In the genomic region with DNA sequence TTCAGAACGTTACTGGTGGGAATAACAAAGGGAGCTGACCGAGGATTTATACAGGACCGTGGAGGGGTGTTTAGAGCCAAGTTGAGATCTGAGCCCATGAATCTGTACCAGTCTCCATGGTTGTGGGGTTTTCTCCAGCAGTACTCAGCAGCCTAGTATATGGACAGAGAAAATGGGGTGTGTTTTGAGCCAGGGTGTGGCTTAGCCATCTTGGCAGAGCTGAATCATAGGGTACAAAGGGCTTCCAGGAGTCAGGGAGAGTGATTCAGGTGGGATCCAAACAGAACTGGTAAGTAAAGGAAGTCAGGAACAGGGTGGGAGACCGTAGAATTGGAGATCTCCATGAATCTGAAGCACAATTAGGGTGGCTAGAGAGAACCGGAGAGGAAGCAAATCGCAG, we compare ENCODE assay signal across 1 cellular context.
TF ChIP-seq lines count a peak whose summit lies in the region.

No MANE protein-coding gene starts in this region.

TF ChIP-seq in HCT116, 20 proteins besides CTCF, POLR2A, EP300 and RAD21 (continued from another document):
- no peak for TF ChIP-seq EZH2 (IDR thresholded peaks at IDR 0.05)
- no peak for TF ChIP-seq ELF1 (IDR thresholded peaks at IDR 0.05; ENCODE audit: borderline replicate concordance, low read depth)
- no peak for TF ChIP-seq EZH2phosphoT487 (IDR thresholded peaks at IDR 0.05; ENCODE audit: borderline replicate concordance)
- TF ChIP-seq YY1 (IDR thresholded peaks at IDR 0.05; ENCODE audit: extremely low read depth, insufficient replicate concordance, low read depth, low read length) = no peak
- no peak for TF ChIP-seq POLR2AphosphoS5 (IDR thresholded peaks at IDR 0.05; ENCODE audit: low read depth, low read length)
- no peak for TF ChIP-seq ZNF274 (IDR thresholded peaks at IDR 0.05; ENCODE audit: low read depth, low read length)
- TF ChIP-seq FOSL1 (IDR thresholded peaks at IDR 0.05; ENCODE audit: low read depth) = no peak
- no peak for TF ChIP-seq CBX3 (IDR thresholded peaks at IDR 0.05; ENCODE audit: low read depth)
